ENCODE assay signal across 8 cellular contexts in genomic region chr17:2083613-2084128, GRCh38. TPM values are rescaled to one million over a fixed set of nuclear protein-coding genes. Genes with fewer than 3 reads are reported as not detected.
DNase-seq lines count a peak whose midpoint lies in the region; ATAC-seq and TF ChIP-seq lines count a peak whose summit lies in the region.

No MANE protein-coding gene starts in this region.

- H3K27ac Mint-ChIP-seq in Calu3 (ENCODE audit: unreplicated experiment) (peak overlapping the region; percentile 69), brain (peak overlapping the region in 3 of 5 experiments; percentile 81 to 83 (median 81))
- H3K27ac Mint-ChIP-seq in naive thymus-derived CD4-positive, alpha-beta T cell = peak overlapping the region in 3 of 9 donors; percentile 27 to 57 (median 40)

- no peaks in the 10 kb centered on the region for H3K27me3 ChIP-seq in naive thymus-derived CD4-positive, alpha-beta T cell (ENCODE audit: control insufficient read depth in 2 of 2, insufficient read depth in 2 of 2, low read length in 2 of 2)
- no peaks in the 10 kb centered on the region for H3K27me3 ChIP-seq in mesendoderm (ENCODE audit: insufficient read depth, low read length, poor library complexity)

- POLR2A ChIA-PET in naive thymus-derived CD4-positive, alpha-beta T cell (lab: Charles Lee) = no interaction called here

- CTCF ChIA-PET in Calu3 (lab: Charles Lee) = no interaction called here
- CTCF ChIA-PET in naive thymus-derived CD4-positive, alpha-beta T cell (lab: Charles Lee) = interaction anchor here (0.5 to 1.0 kb wide), 2 partner anchors 29 to 164 kb away, joined by 3 read pairs; partner anchors contain the start of gene HIC1

- H3K56ac ChIP-seq in mesendoderm (ENCODE audit: low read length) = no peak overlapping the region

- no peak overlapping the region for H3K4me3 ChIP-seq in naive thymus-derived CD4-positive, alpha-beta T cell (ENCODE audit: low read length)
- H3K4me3 ChIP-seq in mesendoderm (ENCODE audit: low read length) = no peak overlapping the region

- H3K9me3 Mint-ChIP-seq in Calu3 (ENCODE audit: low read depth, unreplicated experiment) (no peaks in the 10 kb centered on the region), brain (no peaks in the 10 kb centered on the region)
- H3K9me3 Mint-ChIP-seq in naive thymus-derived CD4-positive, alpha-beta T cell = no peaks in the 10 kb centered on the region

- no TSS peak for BruUV-seq in Calu3 (replicated peaks; lab: Mats Ljungman, UMichigan)

- ATAC-seq in HG03342 (IDR thresholded peaks at IDR 0.05; ENCODE audit: unreplicated experiment) (peak; percentile 43), HG02884 (IDR thresholded peaks at IDR 0.05; ENCODE audit: unreplicated experiment) (no peak), HG03432 (IDR thresholded peaks at IDR 0.05; ENCODE audit: unreplicated experiment) (no peak)
- peak; percentile 84 for ATAC-seq in naive thymus-derived CD4-positive, alpha-beta T cell

- peaks cover 1% of the 10 kb centered on the region for H3K36me3 Mint-ChIP-seq in Calu3 (ENCODE audit: insufficient read depth, unreplicated experiment)
- H3K36me3 Mint-ChIP-seq in brain = peaks cover 35% of the 10 kb centered on the region
- H3K36me3 Mint-ChIP-seq in naive thymus-derived CD4-positive, alpha-beta T cell = peaks cover 28 to 74% (median 40%) of the 10 kb centered on the region in 5 donors

- H3K79me2 ChIP-seq in mesendoderm (ENCODE audit: control insufficient read depth, insufficient read depth, low read length) = no peaks in the 10 kb centered on the region

- no peak overlapping the region for H3K9ac ChIP-seq in mesendoderm (ENCODE audit: low read length)

- H3K4me3 Mint-ChIP-seq in Calu3 (ENCODE audit: low read depth, unreplicated experiment) (no peak overlapping the region), brain (peak overlapping the region in 1 of 5 experiments; percentile 16)
- peak overlapping the region in 1 of 10 donors; percentile 23 for H3K4me3 Mint-ChIP-seq in naive thymus-derived CD4-positive, alpha-beta T cell

- no peak for TF ChIP-seq CTCF in Calu3 (IDR thresholded peaks at IDR 0.05; ENCODE audit: unreplicated experiment)
- TF ChIP-seq CTCF in brain (conservative IDR thresholded peaks at IDR 0.05) = no peak

- no peak overlapping the region for H3K27ac ChIP-seq in naive thymus-derived CD4-positive, alpha-beta T cell (ENCODE audit: low read depth, low read length)
- H3K27ac ChIP-seq in mesendoderm (ENCODE audit: low read depth, low read length) = no peak overlapping the region

- H2BK120ac ChIP-seq in mesendoderm (ENCODE audit: low read depth, low read length) = no peak overlapping the region

- H3K4ac ChIP-seq in mesendoderm (ENCODE audit: low read depth, low read length) = no peak overlapping the region

- no peak overlapping the region for H3K4me2 ChIP-seq in mesendoderm (ENCODE audit: low read length)

- H3K4me1 ChIP-seq in naive thymus-derived CD4-positive, alpha-beta T cell (ENCODE audit: control insufficient read depth in 2 of 2, insufficient read depth in 2 of 2, low read length in 2 of 2) = peaks cover 15% of the 10 kb centered on the region in 2 donors
- peaks cover 6% of the 10 kb centered on the region for H3K4me1 ChIP-seq in mesendoderm (ENCODE audit: control insufficient read depth, low read depth, low read length)

- H2BK15ac ChIP-seq in mesendoderm (replicated peaks; ENCODE audit: low read depth) = no peak overlapping the region

- intact Hi-C loops in Calu3 (cut with micrococcal nuclease; ENCODE audit: unreplicated experiment) = no loop called here
- intact Hi-C loops in naive thymus-derived CD4-positive, alpha-beta T cell (cut with micrococcal nuclease) = no loop called here

- H4K5ac ChIP-seq in mesendoderm (ENCODE audit: low read length) = no peak overlapping the region

- H2BK5ac ChIP-seq in mesendoderm (ENCODE audit: low read length) = no peak overlapping the region

- H3K27me3 Mint-ChIP-seq in Calu3 (ENCODE audit: unreplicated experiment) (no peaks in the 10 kb centered on the region), brain (no peaks in the 10 kb centered on the region)
- H3K27me3 Mint-ChIP-seq in naive thymus-derived CD4-positive, alpha-beta T cell = no peaks in the 10 kb centered on the region

- H3K23ac ChIP-seq in mesendoderm (ENCODE audit: low read length) = no peak overlapping the region

- H4K8ac ChIP-seq in mesendoderm (ENCODE audit: low read depth, low read length) = no peak overlapping the region

- H3K4me1 Mint-ChIP-seq in Calu3 (ENCODE audit: low read depth, unreplicated experiment) (peaks cover 32% of the 10 kb centered on the region), brain (peaks cover 54% of the 10 kb centered on the region)
- peaks cover 13 to 65% (median 24%) of the 10 kb centered on the region in 7 donors for H3K4me1 Mint-ChIP-seq in naive thymus-derived CD4-positive, alpha-beta T cell

- H2AK5ac ChIP-seq in mesendoderm (ENCODE audit: low read length) = no peak overlapping the region

- H3K79me1 ChIP-seq in mesendoderm (ENCODE audit: low read length) = no peaks in the 10 kb centered on the region

- H3K36me3 ChIP-seq in naive thymus-derived CD4-positive, alpha-beta T cell (ENCODE audit: control insufficient read depth in 2 of 3, insufficient read depth in 3 of 3, low read length in 3 of 3) = peaks cover 5 to 72% (median 11%) of the 10 kb centered on the region in 3 experiments
- H3K36me3 ChIP-seq in mesendoderm (ENCODE audit: control insufficient read depth, insufficient read depth, low read length) = no peaks in the 10 kb centered on the region

- no peak overlapping the region for H3K18ac ChIP-seq in mesendoderm (ENCODE audit: low read length)

- DNase-seq in Calu3 (peak; percentile 5), cerebellum (ENCODE audit: low spot score) (no peak), mesendoderm (no peak)
- no peak for DNase-seq in naive thymus-derived CD4-positive, alpha-beta T cell

- WGBS in mesendoderm (ENCODE audit: extremely low coverage, insufficient coverage, low lambda C conversion rate) = no CpG with 5 or more reads among the region's 7 CpGs

- no peaks in the 10 kb centered on the region for H3K9me3 ChIP-seq in naive thymus-derived CD4-positive, alpha-beta T cell (ENCODE audit: control insufficient read depth in 2 of 3, low read length in 3 of 3)

RNA-seq across cellular contexts. Expression of gene HIC1, which starts 28.8 kb away (rescaled TPM):
- total RNA-seq in Calu3 (2022) (0.61 and 1.2 TPM in 2 replicates), cerebellum (9.1 TPM)
- 2.6 TPM for polyA plus RNA-seq in brain (ENCODE audit: insufficient read depth, low read depth, low replicate concordance)
- 100 to 1,000 TPM in 1 of 5 experiments, 1 to 10 TPM in 4; 1.4 to 128 (median 6.3) TPM for total RNA-seq in naive thymus-derived CD4-positive, alpha-beta T cell
- under 1 TPM; 0.56 to 0.83 TPM for polyA plus RNA-seq in naive thymus-derived CD4-positive, alpha-beta T cell
- polyA plus RNA-seq in mesendoderm (2013, experiment 1 of 2) = 0.10 TPM
- polyA plus RNA-seq in mesendoderm (2013, experiment 2 of 2) = 0.10 TPM

RNA-seq across cellular contexts. Expression of gene OVCA2, which starts 41.8 kb away (rescaled TPM):
- total RNA-seq in Calu3 (2022) (21.0 and 22.1 TPM in 2 replicates), cerebellum (9.4 TPM)
- polyA plus RNA-seq in brain (ENCODE audit: insufficient read depth, low read depth, low replicate concordance) = 28.7 TPM
- 10 to 100 TPM; 24.5 to 37.9 (median 31.8) TPM for total RNA-seq in naive thymus-derived CD4-positive, alpha-beta T cell
- polyA plus RNA-seq in naive thymus-derived CD4-positive, alpha-beta T cell = 10 to 100 TPM; 52.7 to 65.5 TPM
- polyA plus RNA-seq in mesendoderm (2013, experiment 1 of 2) = 43.4 TPM
- 43.4 TPM for polyA plus RNA-seq in mesendoderm (2013, experiment 2 of 2)

RNA-seq across cellular contexts. Expression of gene DPH1, which starts 53.7 kb away (rescaled TPM):
- 24.7 and 29.7 TPM in 2 replicates for total RNA-seq in Calu3 (2022)
- polyA plus RNA-seq in brain (ENCODE audit: insufficient read depth, low read depth, low replicate concordance) = 18.6 TPM
- 100 to 1,000 TPM in 1 of 5 experiments, 10 to 100 TPM in 4; 47.3 to 124 (median 97.6) TPM for total RNA-seq in naive thymus-derived CD4-positive, alpha-beta T cell
- polyA plus RNA-seq in naive thymus-derived CD4-positive, alpha-beta T cell = 10 to 100 TPM; 32.9 to 51.3 TPM
- 26.8 TPM for total RNA-seq in cerebellum
- polyA plus RNA-seq in mesendoderm (2013, experiment 1 of 2) = 20.0 TPM
- 19.3 TPM for polyA plus RNA-seq in mesendoderm (2013, experiment 2 of 2)

RNA-seq across cellular contexts. Expression of gene RTN4RL1, which starts 58.5 kb away (rescaled TPM):
- not detected in 2 replicates for total RNA-seq in Calu3 (2022)
- polyA plus RNA-seq in brain (ENCODE audit: insufficient read depth, low read depth, low replicate concordance) = 4.3 TPM
- 1 to 10 TPM in 1 of 5 experiments, under 1 TPM in 2, not detected in 2; 0.19 to 1.5 (median 0.49) TPM for total RNA-seq in naive thymus-derived CD4-positive, alpha-beta T cell
- polyA plus RNA-seq in naive thymus-derived CD4-positive, alpha-beta T cell = under 1 TPM; 0.21 to 0.58 TPM
- total RNA-seq in cerebellum = 6.9 TPM
- 0.20 TPM for polyA plus RNA-seq in mesendoderm (2013, experiment 1 of 2)
- 0.14 TPM for polyA plus RNA-seq in mesendoderm (2013, experiment 2 of 2)

Comparison
In these comparisons a context has a peak if more than half of its experiments do, and no peak if none do; other contexts are left out.
1. ATAC-seq: peak in HG03342 (single experiment) and naive thymus-derived CD4-positive, alpha-beta T cell (single experiment); none in HG02884 (single experiment) and HG03432 (single experiment).